1 cellular context compared by ENCODE assay signal in the genomic region with DNA sequence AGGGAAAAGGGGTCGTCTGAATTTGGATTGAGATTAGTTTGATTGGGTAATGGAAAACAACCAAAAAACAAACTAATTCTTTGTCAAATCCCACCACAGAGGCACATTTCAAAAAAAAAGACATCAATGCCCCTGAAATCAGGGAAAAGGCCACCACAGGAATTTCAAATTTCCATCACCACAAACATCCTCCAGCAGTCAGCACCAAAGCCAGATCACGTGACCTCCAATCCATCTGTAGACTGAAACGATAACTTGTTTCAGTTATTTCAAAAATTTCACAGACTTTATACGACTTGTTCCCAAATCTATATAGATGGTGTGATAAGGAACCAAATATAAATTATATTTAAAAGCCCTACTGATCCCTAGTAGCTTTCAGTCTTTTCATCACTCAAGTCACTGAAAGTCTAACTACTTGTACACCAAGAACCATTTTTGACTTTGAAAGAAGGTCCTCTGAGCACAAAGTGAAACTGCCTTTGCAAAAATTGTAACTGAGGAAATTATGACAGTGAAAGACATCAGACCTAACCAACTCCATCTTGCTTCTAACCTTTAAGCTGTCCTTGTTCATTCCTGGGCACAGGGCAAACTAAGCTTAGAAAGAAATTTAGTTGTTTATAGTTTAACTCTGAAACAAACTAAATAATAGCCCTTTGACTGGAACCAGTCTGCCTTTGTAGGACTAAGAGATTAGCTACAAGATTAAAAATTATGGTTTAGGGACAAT.
A peak's percentile ranks its signal among the peaks of the same experiment; 100 is the strongest.
TF ChIP-seq lines count a peak whose summit lies in the region.

No MANE protein-coding gene starts in this region.

TF ChIP-seq in K562, 482 proteins besides CTCF, POLR2A, EP300 and RAD21:
- TF ChIP-seq PTTG1 (tag; IDR thresholded peaks at IDR 0.05; ENCODE audit: low read depth) (no peak), RAD51 (IDR thresholded peaks at IDR 0.05; ENCODE audit: borderline replicate concordance, low read depth) (peak; percentile 82), TOE1 (IDR thresholded peaks at IDR 0.05; ENCODE audit: borderline replicate concordance) (peak; percentile 65; the same call in 1 of the 2 replicates), TOE1 (CRISPR knock-in tag; IDR thresholded peaks at IDR 0.05; ENCODE audit: borderline replicate concordance, low read depth) (no peak), CBFA2T2 (conservative IDR thresholded peaks at IDR 0.05) (peak; percentile 47), HNRNPLL (IDR thresholded peaks at IDR 0.05; ENCODE audit: low read depth, low read length, poor library complexity, severe bottlenecking) (no peak)
- TF ChIP-seq, protein P1, sequence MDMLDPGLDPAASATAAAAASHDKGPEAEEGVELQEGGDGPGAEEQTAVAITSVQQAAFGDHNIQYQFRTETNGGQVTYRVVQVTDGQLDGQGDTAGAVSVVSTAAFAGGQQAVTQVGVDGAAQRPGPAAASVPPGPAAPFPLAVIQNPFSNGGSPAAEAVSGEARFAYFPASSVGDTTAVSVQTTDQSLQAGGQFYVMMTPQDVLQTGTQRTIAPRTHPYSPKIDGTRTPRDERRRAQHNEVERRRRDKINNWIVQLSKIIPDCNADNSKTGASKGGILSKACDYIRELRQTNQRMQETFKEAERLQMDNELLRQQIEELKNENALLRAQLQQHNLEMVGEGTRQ (CRISPR knock-in tag; IDR thresholded peaks at IDR 0.05): peak; percentile 41
- TF ChIP-seq, protein P2, sequence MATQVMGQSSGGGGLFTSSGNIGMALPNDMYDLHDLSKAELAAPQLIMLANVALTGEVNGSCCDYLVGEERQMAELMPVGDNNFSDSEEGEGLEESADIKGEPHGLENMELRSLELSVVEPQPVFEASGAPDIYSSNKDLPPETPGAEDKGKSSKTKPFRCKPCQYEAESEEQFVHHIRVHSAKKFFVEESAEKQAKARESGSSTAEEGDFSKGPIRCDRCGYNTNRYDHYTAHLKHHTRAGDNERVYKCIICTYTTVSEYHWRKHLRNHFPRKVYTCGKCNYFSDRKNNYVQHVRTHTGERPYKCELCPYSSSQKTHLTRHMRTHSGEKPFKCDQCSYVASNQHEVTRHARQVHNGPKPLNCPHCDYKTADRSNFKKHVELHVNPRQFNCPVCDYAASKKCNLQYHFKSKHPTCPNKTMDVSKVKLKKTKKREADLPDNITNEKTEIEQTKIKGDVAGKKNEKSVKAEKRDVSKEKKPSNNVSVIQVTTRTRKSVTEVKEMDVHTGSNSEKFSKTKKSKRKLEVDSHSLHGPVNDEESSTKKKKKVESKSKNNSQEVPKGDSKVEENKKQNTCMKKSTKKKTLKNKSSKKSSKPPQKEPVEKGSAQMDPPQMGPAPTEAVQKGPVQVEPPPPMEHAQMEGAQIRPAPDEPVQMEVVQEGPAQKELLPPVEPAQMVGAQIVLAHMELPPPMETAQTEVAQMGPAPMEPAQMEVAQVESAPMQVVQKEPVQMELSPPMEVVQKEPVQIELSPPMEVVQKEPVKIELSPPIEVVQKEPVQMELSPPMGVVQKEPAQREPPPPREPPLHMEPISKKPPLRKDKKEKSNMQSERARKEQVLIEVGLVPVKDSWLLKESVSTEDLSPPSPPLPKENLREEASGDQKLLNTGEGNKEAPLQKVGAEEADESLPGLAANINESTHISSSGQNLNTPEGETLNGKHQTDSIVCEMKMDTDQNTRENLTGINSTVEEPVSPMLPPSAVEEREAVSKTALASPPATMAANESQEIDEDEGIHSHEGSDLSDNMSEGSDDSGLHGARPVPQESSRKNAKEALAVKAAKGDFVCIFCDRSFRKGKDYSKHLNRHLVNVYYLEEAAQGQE (CRISPR knock-in tag; IDR thresholded peaks at IDR 0.05; ENCODE audit: low read depth): no peak
- TF ChIP-seq, protein P3, sequence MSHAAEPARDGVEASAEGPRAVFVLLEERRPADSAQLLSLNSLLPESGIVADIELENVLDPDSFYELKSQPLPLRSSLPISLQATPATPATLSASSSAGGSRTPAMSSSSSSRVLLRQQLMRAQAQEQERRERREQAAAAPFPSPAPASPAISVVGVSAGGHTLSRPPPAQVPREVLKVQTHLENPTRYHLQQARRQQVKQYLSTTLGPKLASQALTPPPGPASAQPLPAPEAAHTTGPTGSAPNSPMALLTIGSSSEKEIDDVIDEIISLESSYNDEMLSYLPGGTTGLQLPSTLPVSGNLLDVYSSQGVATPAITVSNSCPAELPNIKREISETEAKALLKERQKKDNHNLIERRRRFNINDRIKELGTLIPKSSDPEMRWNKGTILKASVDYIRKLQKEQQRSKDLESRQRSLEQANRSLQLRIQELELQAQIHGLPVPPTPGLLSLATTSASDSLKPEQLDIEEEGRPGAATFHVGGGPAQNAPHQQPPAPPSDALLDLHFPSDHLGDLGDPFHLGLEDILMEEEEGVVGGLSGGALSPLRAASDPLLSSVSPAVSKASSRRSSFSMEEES (CRISPR knock-in tag; IDR thresholded peaks at IDR 0.05): peak; percentile 93
